Comparison of ENCODE assay signal across 18 cellular contexts in genomic region chr10:70551491-70551890, GRCh38. TPM values are rescaled to one million over a fixed set of nuclear protein-coding genes. Genes with fewer than 3 reads are reported as not detected.
DNase-seq lines count a peak whose midpoint lies in the region; TF ChIP-seq lines count a peak whose summit lies in the region.
"Had no signal": no experiment of that assay in that cellular context is flagged by ENCODE, and none has a peak within 500 bp of the region (broad histone marks: within the 10 kb centered on the region; RNA-seq: fewer than 3 reads in every experiment).

No MANE protein-coding gene starts in this region.

- no CpG with 5 or more reads among the region's 1 CpG for WGBS in mesendoderm (ENCODE audit: extremely low coverage, insufficient coverage, low lambda C conversion rate)

- no peak overlapping the region for H3K27ac ChIP-seq in mesendoderm (ENCODE audit: low read depth, low read length)
- peak overlapping the region; percentile 49 for H3K27ac ChIP-seq in stomach smooth muscle (ENCODE audit: low read length)
- H3K27ac ChIP-seq: GM23248, neutrophil, psoas muscle had no signal

- no peaks in the 10 kb centered on the region for H3K79me1 ChIP-seq in mesendoderm (ENCODE audit: low read length)

- H2BK15ac ChIP-seq in mesendoderm (replicated peaks; ENCODE audit: low read depth): no peak overlapping the region

- H2BK5ac ChIP-seq in mesendoderm (ENCODE audit: low read length): no peak overlapping the region

- H3K23ac ChIP-seq in mesendoderm (ENCODE audit: low read length): no peak overlapping the region

- no peak overlapping the region for H3K4me3 ChIP-seq in astrocyte of the spinal cord (ENCODE audit: low read depth, low read length)
- H3K4me3 ChIP-seq in mesendoderm (ENCODE audit: low read length): no peak overlapping the region
- no peak overlapping the region for H3K4me3 ChIP-seq in stomach smooth muscle (ENCODE audit: low read length in 2 of 2)
- H3K4me3 ChIP-seq: GM23248, psoas muscle had no signal

- H2BK120ac ChIP-seq in mesendoderm (ENCODE audit: low read depth, low read length): no peak overlapping the region

- H3K79me2 ChIP-seq in mesendoderm (ENCODE audit: control insufficient read depth, insufficient read depth, low read length): no peaks in the 10 kb centered on the region

- H3K4ac ChIP-seq in mesendoderm (ENCODE audit: low read depth, low read length): no peak overlapping the region

- H3K56ac ChIP-seq in mesendoderm (ENCODE audit: low read length): peak overlapping the region; percentile 5

- H3K18ac ChIP-seq in mesendoderm (ENCODE audit: low read length): no peak overlapping the region

- H4K5ac ChIP-seq in mesendoderm (ENCODE audit: low read length): no peak overlapping the region

- no peak overlapping the region for H3K4me2 ChIP-seq in mesendoderm (ENCODE audit: low read length)

- H4K8ac ChIP-seq in mesendoderm (ENCODE audit: low read depth, low read length): no peak overlapping the region

- H3K27me3 ChIP-seq in mesendoderm (ENCODE audit: insufficient read depth, low read length, poor library complexity) (no peaks in the 10 kb centered on the region), stomach smooth muscle (ENCODE audit: control insufficient read depth in 1 of 2, insufficient read depth in 2 of 2, low read length in 2 of 2) (no peaks in the 10 kb centered on the region)
- H3K27me3 ChIP-seq: neutrophil had no signal

- H3K36me3 ChIP-seq in mesendoderm (ENCODE audit: control insufficient read depth, insufficient read depth, low read length) (peaks cover 6% of the 10 kb centered on the region), stomach smooth muscle (ENCODE audit: control insufficient read depth in 2 of 2, insufficient read depth in 2 of 2, low read length in 2 of 2) (peaks cover 10 to 28% of the 10 kb centered on the region in 2 donors)
- H3K36me3 ChIP-seq: neutrophil had no signal

- in situ Hi-C loops in astrocyte of the spinal cord (cut with HindIII; ENCODE audit: low sequenced_read_pairs): no loop called here

- H2AK5ac ChIP-seq in mesendoderm (ENCODE audit: low read length): no peak overlapping the region

- H3K4me1 ChIP-seq in mesendoderm (ENCODE audit: control insufficient read depth, low read depth, low read length): no peaks in the 10 kb centered on the region
- H3K4me1 ChIP-seq in stomach smooth muscle (ENCODE audit: control insufficient read depth, insufficient read depth, low read length): peaks cover 24% of the 10 kb centered on the region
- H3K4me1 ChIP-seq: psoas muscle had no signal

- H3K9ac ChIP-seq in mesendoderm (ENCODE audit: low read length) (no peak overlapping the region), stomach smooth muscle (ENCODE audit: low read length in 2 of 2) (no peak overlapping the region)
- H3K9ac ChIP-seq: GM23248 had no signal

- no peaks in the 10 kb centered on the region for H3K9me3 ChIP-seq in stomach smooth muscle (ENCODE audit: control insufficient read depth in 2 of 2, low read length in 2 of 2)
- H3K9me3 ChIP-seq: neutrophil, psoas muscle had no signal

- TF ChIP-seq CTCF in astrocyte of the spinal cord (IDR thresholded peaks at IDR 0.05; ENCODE audit: low read depth, low read length): no peak

- DNase-seq in HCEC 1CT: peak; percentile 4
- DNase-seq in astrocyte of the spinal cord (ENCODE audit: low read depth, low spot score): peak; percentile 23
- DNase-seq in mesendoderm: no peak
- no peak for DNase-seq in superior temporal gyrus (ENCODE audit: extremely low spot score)
- no peak for DNase-seq in SIG-M5 treated with dmso at 0.1 percent for 504 hours (lab: John Stamatoyannopoulos, UW; ENCODE audit: unreplicated experiment)
- DNase-seq in kidney tubule cell (ENCODE audit: low spot score): no peak
- DNase-seq: activated CD4-positive, alpha-beta T cell treated with anti-CD3 and anti-CD28 coated beads for 36 hours; activated effector memory CD4-positive, alpha-beta T cell treated with Interleukin-2 at 50 U/mL for 16 hours; activated naive CD8-positive, alpha-beta T cell treated with anti-CD3 and anti-CD28 coated beads, Interleukin-2, amount 10 ng/mL, durations not matched to agents 7 days and 5 days; CD4-positive, CD25-positive, alpha-beta regulatory T cell; DND-41; mammary epithelial cell; NCI-H146; psoas muscle; stimulated activated CD4-positive, alpha-beta T cell treated with anti-CD3 and anti-CD28 coated beads, Interleukin-1b, Interleukin-23, amount 100 ng/mL, for 48 hours had no signal

RNA-seq across cellular contexts. Expression of gene PRF1, which starts 51.0 kb away (rescaled TPM):
- 0.10 TPM for polyA plus RNA-seq in mesendoderm (2013, experiment 1 of 2)
- 0.08 TPM for polyA plus RNA-seq in mesendoderm (2013, experiment 2 of 2)
- polyA plus RNA-seq: GM23248 had no signal

Comparison
In these comparisons a context has a peak if more than half of its experiments do, and no peak if none do; other contexts are left out.
1. DNase-seq: peak in HCEC 1CT (single experiment) and astrocyte of the spinal cord (single experiment); none in mesendoderm (single experiment), superior temporal gyrus (single experiment), SIG-M5 treated with dmso at 0.1 percent for 504 hours (single experiment) and kidney tubule cell (single experiment).